20 cellular contexts compared by ENCODE assay signal in genomic region chr13:26011208-26011573, GRCh38. TPM values are rescaled to one million over a fixed set of nuclear protein-coding genes. Genes with fewer than 3 reads are reported as not detected.
DNase-seq lines count a peak whose midpoint lies in the region; ATAC-seq and TF ChIP-seq lines count a peak whose summit lies in the region.
"Had no signal": no experiment of that assay in that cellular context is flagged by ENCODE, and none has a peak within 500 bp of the region (broad histone marks: within the 10 kb centered on the region; RNA-seq: fewer than 3 reads in every experiment).

No MANE protein-coding gene starts in this region.

- H3K27ac Mint-ChIP-seq in CD4-positive, CD25-positive, alpha-beta regulatory T cell: peak overlapping the region in 2 of 3 donors; percentile 11 to 20
- peak overlapping the region in 5 of 8 donors; percentile 14 to 90 (median 54) for H3K27ac Mint-ChIP-seq in CD8-positive, alpha-beta memory T cell
- peak overlapping the region; percentile 28 for H3K27ac Mint-ChIP-seq in activated naive CD8-positive, alpha-beta T cell
- peak overlapping the region; percentile 85 to 98 (median 96) for H3K27ac Mint-ChIP-seq in naive thymus-derived CD8-positive, alpha-beta T cell
- H3K27ac Mint-ChIP-seq in mesothelial cell of epicardium: no peak overlapping the region

- no peaks in the 10 kb centered on the region for H3K36me3 ChIP-seq in CD4-positive, CD25-positive, alpha-beta regulatory T cell (ENCODE audit: control insufficient read depth, insufficient read depth, low read length)
- H3K36me3 ChIP-seq in CD8-positive, alpha-beta memory T cell (ENCODE audit: insufficient read depth, low read length): no peaks in the 10 kb centered on the region

- no peaks in the 10 kb centered on the region for H3K27me3 ChIP-seq in CD4-positive, CD25-positive, alpha-beta regulatory T cell (ENCODE audit: control insufficient read depth, insufficient read depth, low read length)
- H3K27me3 ChIP-seq in CD8-positive, alpha-beta memory T cell (ENCODE audit: insufficient read depth, low read length, poor library complexity, severe bottlenecking): no peaks in the 10 kb centered on the region

- peaks cover 0 to 9% (median 6%) of the 10 kb centered on the region in 4 donors for H3K4me1 Mint-ChIP-seq in CD4-positive, CD25-positive, alpha-beta regulatory T cell
- peaks cover 3 to 12% (median 7%) of the 10 kb centered on the region in 3 donors for H3K4me1 Mint-ChIP-seq in CD8-positive, alpha-beta memory T cell
- H3K4me1 Mint-ChIP-seq in activated naive CD8-positive, alpha-beta T cell (ENCODE audit: low read depth): peaks cover 33% of the 10 kb centered on the region
- H3K4me1 Mint-ChIP-seq in naive thymus-derived CD8-positive, alpha-beta T cell: peaks cover 14 to 51% (median 32%) of the 10 kb centered on the region in 4 donors
- peaks cover 10% of the 10 kb centered on the region for H3K4me1 Mint-ChIP-seq in mesothelial cell of epicardium

- ATAC-seq in CD4-positive, CD25-positive, alpha-beta regulatory T cell (ENCODE audit: low read depth in 2 of 2): no peak
- ATAC-seq in naive thymus-derived CD8-positive, alpha-beta T cell: no peak
- no peak for ATAC-seq in GM18873 (IDR thresholded peaks at IDR 0.05; ENCODE audit: low FRiP score, unreplicated experiment)

- CTCF ChIA-PET in CD8-positive, alpha-beta memory T cell (lab: Charles Lee): no interaction called here

- no peaks in the 10 kb centered on the region for H3K9me3 ChIP-seq in CD4-positive, CD25-positive, alpha-beta regulatory T cell (ENCODE audit: control insufficient read depth in 2 of 2, low read length in 2 of 2)
- H3K9me3 ChIP-seq in CD8-positive, alpha-beta memory T cell (ENCODE audit: low read length): no peaks in the 10 kb centered on the region

- no peak for DNase-seq in CD4-positive, CD25-positive, alpha-beta regulatory T cell
- no peak for DNase-seq in CD8-positive, alpha-beta memory T cell
- DNase-seq in naive thymus-derived CD8-positive, alpha-beta T cell: no peak
- DNase-seq in cerebellar nuclear complex (lab: John Stamatoyannopoulos, UW) (no peak), mesothelial cell of epicardium (ENCODE audit: low spot score in 2 of 2, unreplicated experiment in 2 of 2) (no peak)
- DNase-seq: ACHN, AML-193, DMS79, GOT3, KBM-7, NCI-H187, NCI-H2107, NCI-H2227 treated with DMSO at 0.1 percent for 48 hours, NCI-H524, NCI-H82, OCI-M1, Right ventricle myocardium superior had no signal

- H3K4me1 ChIP-seq in CD4-positive, CD25-positive, alpha-beta regulatory T cell (ENCODE audit: control insufficient read depth, insufficient read depth, low read length, poor library complexity, severe bottlenecking): peaks cover 11% of the 10 kb centered on the region
- peaks cover 15% of the 10 kb centered on the region for H3K4me1 ChIP-seq in CD8-positive, alpha-beta memory T cell (ENCODE audit: insufficient read depth, low read length)

- H3K9me3 Mint-ChIP-seq in CD4-positive, CD25-positive, alpha-beta regulatory T cell: peaks cover 0 to 2% (median 0%) of the 10 kb centered on the region in 7 donors
- peaks cover 0 to 3% (median 0%) of the 10 kb centered on the region in 5 donors for H3K9me3 Mint-ChIP-seq in CD8-positive, alpha-beta memory T cell
- H3K9me3 Mint-ChIP-seq in activated naive CD8-positive, alpha-beta T cell (ENCODE audit: low read depth): peaks cover 3% of the 10 kb centered on the region
- peaks cover 0 to 6% (median 0%) of the 10 kb centered on the region in 9 donors for H3K9me3 Mint-ChIP-seq in naive thymus-derived CD8-positive, alpha-beta T cell
- peaks cover 20% of the 10 kb centered on the region for H3K9me3 Mint-ChIP-seq in mesothelial cell of epicardium

- H3K4me3 ChIP-seq in CD4-positive, CD25-positive, alpha-beta regulatory T cell (ENCODE audit: low read depth, low read length): no peak overlapping the region
- no peak overlapping the region for H3K4me3 ChIP-seq in CD8-positive, alpha-beta memory T cell (ENCODE audit: low read length)
- H3K4me3 ChIP-seq: SK-N-MC had no signal

- H3K4me3 Mint-ChIP-seq in CD4-positive, CD25-positive, alpha-beta regulatory T cell: peak overlapping the region; percentile 11 to 84 (median 56)
- H3K4me3 Mint-ChIP-seq in CD8-positive, alpha-beta memory T cell: peak overlapping the region in 4 of 7 donors; percentile 80 to 87 (median 84)
- H3K4me3 Mint-ChIP-seq in activated naive CD8-positive, alpha-beta T cell: peak overlapping the region; percentile 84
- peak overlapping the region; percentile 30 to 95 (median 88) for H3K4me3 Mint-ChIP-seq in naive thymus-derived CD8-positive, alpha-beta T cell
- no peak overlapping the region for H3K4me3 Mint-ChIP-seq in mesothelial cell of epicardium

- H3K27me3 Mint-ChIP-seq in CD4-positive, CD25-positive, alpha-beta regulatory T cell: peaks cover 5% of the 10 kb centered on the region
- H3K27me3 Mint-ChIP-seq in CD8-positive, alpha-beta memory T cell: peaks cover 5 to 7% of the 10 kb centered on the region in 2 donors
- no peaks in the 10 kb centered on the region for H3K27me3 Mint-ChIP-seq in activated naive CD8-positive, alpha-beta T cell
- peaks cover 0 to 4% (median 0%) of the 10 kb centered on the region in 5 donors for H3K27me3 Mint-ChIP-seq in naive thymus-derived CD8-positive, alpha-beta T cell
- no peaks in the 10 kb centered on the region for H3K27me3 Mint-ChIP-seq in mesothelial cell of epicardium (ENCODE audit: low read depth)

- TF ChIP-seq CTCF in mesothelial cell of epicardium (IDR thresholded peaks at IDR 0.05; ENCODE audit: unreplicated experiment): no peak

- no peaks in the 10 kb centered on the region for H3K36me3 Mint-ChIP-seq in CD4-positive, CD25-positive, alpha-beta regulatory T cell
- peaks cover 0 to 2% (median 0%) of the 10 kb centered on the region in 3 donors for H3K36me3 Mint-ChIP-seq in CD8-positive, alpha-beta memory T cell
- peaks cover 5% of the 10 kb centered on the region for H3K36me3 Mint-ChIP-seq in activated naive CD8-positive, alpha-beta T cell
- peaks cover 3 to 13% (median 8%) of the 10 kb centered on the region in 3 donors for H3K36me3 Mint-ChIP-seq in naive thymus-derived CD8-positive, alpha-beta T cell
- peaks cover 23% of the 10 kb centered on the region for H3K36me3 Mint-ChIP-seq in mesothelial cell of epicardium

- no peak overlapping the region for H3K27ac ChIP-seq in CD4-positive, CD25-positive, alpha-beta regulatory T cell (ENCODE audit: insufficient read depth, low read length, poor library complexity, severe bottlenecking)
- H3K27ac ChIP-seq in CD8-positive, alpha-beta memory T cell (ENCODE audit: low read depth, low read length): no peak overlapping the region
- H3K27ac ChIP-seq: SK-N-MC had no signal

- POLR2A ChIA-PET in CD8-positive, alpha-beta memory T cell (lab: Charles Lee): interaction anchor here (0.6 kb wide), 1 partner anchor 709 kb away, joined by 4 read pairs; no protein-coding TSS in a partner anchor
- POLR2A ChIA-PET in naive thymus-derived CD8-positive, alpha-beta T cell (lab: Charles Lee): interaction anchor here (0.8 to 2.4 kb wide), 4 partner anchors 15 to 58 kb away, joined by 3 to 7 read pairs (median 3); no protein-coding TSS in a partner anchor

RNA-seq across cellular contexts. Expression of gene SHISA2, which starts 40.6 kb away (rescaled TPM):
- total RNA-seq in CD4-positive, CD25-positive, alpha-beta regulatory T cell: 1.7 TPM
- polyA plus RNA-seq in CD4-positive, CD25-positive, alpha-beta regulatory T cell: under 1 TPM in 3 of 4 donors, not detected in 1; 0.09 to 0.14 (median 0.11) TPM
- under 1 TPM in 1 of 2 experiments, not detected in 1; 0.07 TPM for total RNA-seq in CD8-positive, alpha-beta memory T cell
- polyA plus RNA-seq in CD8-positive, alpha-beta memory T cell: not detected
- total RNA-seq in naive thymus-derived CD8-positive, alpha-beta T cell: 1 to 10 TPM; 1.1 to 1.5 TPM
- polyA plus RNA-seq in naive thymus-derived CD8-positive, alpha-beta T cell: 1 to 10 TPM in 1 of 3 donors, under 1 TPM in 2; 0.37 to 1.8 (median 0.58) TPM
- 4.5 to 4.9 TPM (median 4.7 TPM) in 3 replicates for total RNA-seq in mesothelial cell of epicardium
